In genomic region chr9:127920794-127921193, GRCh38 we compare ENCODE assay signal across 13 cellular contexts. TPM values are rescaled to one million over a fixed set of nuclear protein-coding genes. Genes with fewer than 3 reads are reported as not detected.
DNase-seq lines count a peak whose midpoint lies in the region; ATAC-seq, FAIRE-seq and TF ChIP-seq lines count a peak whose summit lies in the region.
"Had no signal": no experiment of that assay in that cellular context is flagged by ENCODE, and none has a peak within 500 bp of the region (broad histone marks: within the 10 kb centered on the region; RNA-seq: fewer than 3 reads in every experiment).

No MANE protein-coding gene starts in this region.

- H3K9ac ChIP-seq in K562 (ENCODE audit: insufficient read depth in 1 of 2, low read depth in 2 of 2, low read length in 2 of 2) = no peak overlapping the region
- H3K9ac ChIP-seq: parathyroid adenoma had no signal

- no peak for TF ChIP-seq CTCF in A549 (IDR thresholded peaks at IDR 0.05)
- TF ChIP-seq CTCF in CD14-positive monocyte (IDR thresholded peaks at IDR 0.05) = no peak
- TF ChIP-seq CTCF in K562 (IDR thresholded peaks at IDR 0.05 in 2 of 3, conservative IDR thresholded peaks at IDR 0.05 in 1 of 3; ENCODE audit: insufficient read depth in 2 of 3, low read depth in 1 of 3, low read length in 3 of 3) = no peak
- TF ChIP-seq CTCF in esophagus squamous epithelium (IDR thresholded peaks at IDR 0.05) = no peak
- no peak for TF ChIP-seq CTCF in brain microvascular endothelial cell (IDR thresholded peaks at IDR 0.05; ENCODE audit: low read depth, low read length, missing control alignments)

- no peak overlapping the region for H2AFZ ChIP-seq in K562 (ENCODE audit: low read depth, low read length)
- H2AFZ ChIP-seq: parathyroid adenoma had no signal

- no peaks in the 10 kb centered on the region for H3K36me3 ChIP-seq in K562 (ENCODE audit: control insufficient read depth, insufficient read depth, low read length)
- H3K36me3 ChIP-seq in esophagus squamous epithelium = no peaks in the 10 kb centered on the region
- no peaks in the 10 kb centered on the region for H3K36me3 ChIP-seq in brain microvascular endothelial cell (replicated peaks)
- H3K36me3 ChIP-seq: tibial artery had no signal

- ATAC-seq in A549 (no peak), K562 (no peak)

- H3K27ac ChIP-seq in A549 = peak overlapping the region; percentile 79 to 90; a peak in 5 of 6 replicates
- no peak overlapping the region for H3K27ac ChIP-seq in K562 (ENCODE audit: extremely low read depth, low read depth, low read length)
- H3K27ac ChIP-seq in esophagus squamous epithelium = peak overlapping the region in 1 of 4 donors; percentile 82
- no peak overlapping the region for H3K27ac ChIP-seq in brain microvascular endothelial cell
- H3K27ac ChIP-seq: body of pancreas, parathyroid adenoma had no signal

- peaks cover 10% of the 10 kb centered on the region for H3K79me2 ChIP-seq in K562 (ENCODE audit: control insufficient read depth, insufficient read depth, low read length)
- H3K79me2 ChIP-seq: parathyroid adenoma had no signal

- H3K27ac Mint-ChIP-seq in CD14-positive monocyte = peak overlapping the region; percentile 57 to 96 (median 90)
- H3K27ac Mint-ChIP-seq: activated naive CD4-positive, alpha-beta T cell treated with anti-CD3 and anti-CD28 coated beads for 36 hours had no signal

- no TSS peak for BruUV-seq in K562 (replicated peaks; lab: Mats Ljungman, UMichigan)

- peaks cover 34 to 45% (median 40%) of the 10 kb centered on the region in 3 donors for H3K27me3 Mint-ChIP-seq in CD14-positive monocyte (ENCODE audit: low read depth in 3 of 3)

- FAIRE-seq in A549 (lab: Jason Lieb, UNC) (no peak), K562 (lab: Jason Lieb, UNC) (no peak)
- FAIRE-seq: keratinocyte had no signal

- no peaks in the 10 kb centered on the region for H4K20me1 ChIP-seq in K562 (replicated peaks; ENCODE audit: control insufficient read depth, insufficient read depth, low read length)

- TF ChIP-seq POLR2A in A549 (IDR thresholded peaks at IDR 0.05; ENCODE audit: low read length) (no peak), K562 (conservative IDR thresholded peaks at IDR 0.05) (no peak), esophagus squamous epithelium (IDR thresholded peaks at IDR 0.05) (no peak)

- DNase-seq in A549 (ENCODE audit: low read depth in 1 of 2, low spot score in 1 of 2) (no peak), CD14-positive monocyte (ENCODE audit: low spot score) (no peak), K562 (ENCODE audit: extremely low read depth in 1 of 4, low spot score in 3 of 4) (no peak), esophagus squamous epithelium (lab: John Stamatoyannopoulos, UW) (no peak), NCI-H510A treated with DMSO at 0.1 percent for 48 hours (lab: John Stamatoyannopoulos, UW) (no peak), brain microvascular endothelial cell (no peak)
- DNase-seq: cortex of kidney, SIG-M5, tibial artery had no signal

- WGBS in A549 (ENCODE audit: missing lambda C conversion rate) = 87% methylated on average over 7 of the region's 7 CpGs
- 73% methylated on average over 7 of the region's 7 CpGs for WGBS in K562 (ENCODE audit: insufficient coverage, low coverage, missing lambda C conversion rate)
- WGBS in esophagus squamous epithelium, 2 donors = 76 to 85% methylated on average over 4 to 7 of the region's 7 CpGs

- TF ChIP-seq EP300 in A549 (IDR thresholded peaks at IDR 0.05) (no peak), K562 (IDR thresholded peaks at IDR 0.05; ENCODE audit: low read length) (no peak)

- H3K4me3 ChIP-seq in A549 = no peak overlapping the region
- H3K4me3 ChIP-seq in K562 = no peak overlapping the region
- no peak overlapping the region for H3K4me3 ChIP-seq in esophagus squamous epithelium
- H3K4me3 ChIP-seq in brain microvascular endothelial cell (ENCODE audit: low read depth, low read length) = no peak overlapping the region
- H3K4me3 ChIP-seq: body of pancreas, tibial artery had no signal

- intact Hi-C loops in CD14-positive monocyte (cut with micrococcal nuclease) (loop anchor here (5.0 to 10.0 kb wide), 3 partner anchors 38 to 418 kb away; no protein-coding TSS in a partner anchor), K562 (cut with micrococcal nuclease) (loop anchor here (1.0 to 5.0 kb wide), 2 partner anchors 185 to 328 kb away; partner anchors contain the start of gene TOR2A), esophagus squamous epithelium (cut with DNase I) (loop anchor here (5.0 to 10.0 kb wide), 3 partner anchors 133 to 326 kb away; partner anchors contain the start of genes CDK9 and TOR2A)

- peaks cover 0 to 2% (median 0%) of the 10 kb centered on the region in 7 donors for H3K9me3 Mint-ChIP-seq in CD14-positive monocyte
- H3K9me3 Mint-ChIP-seq: activated naive CD4-positive, alpha-beta T cell treated with anti-CD3 and anti-CD28 coated beads for 36 hours had no signal

- in situ Hi-C loops in K562 (cut with MboI) = loop anchor here (10.0 to 25.0 kb wide), 2 partner anchors 706 to 983 kb away; no protein-coding TSS in a partner anchor
- in situ Hi-C loops in brain microvascular endothelial cell (cut with HindIII; ENCODE audit: low pct_ligation_motif_present, low sequenced_read_pairs) = no loop called here

- no peak overlapping the region for H3K4me2 ChIP-seq in A549
- H3K4me2 ChIP-seq in K562 (ENCODE audit: insufficient read depth, low read length) = no peak overlapping the region

- H3K27me3 ChIP-seq in K562 (ENCODE audit: control insufficient read depth in 2 of 2, insufficient read depth in 2 of 2, low read length in 2 of 2) = no peaks in the 10 kb centered on the region
- H3K27me3 ChIP-seq in esophagus squamous epithelium = peaks cover 0 to 17% (median 0%) of the 10 kb centered on the region in 4 donors
- H3K27me3 ChIP-seq in brain microvascular endothelial cell (replicated peaks) = no peaks in the 10 kb centered on the region
- H3K27me3 ChIP-seq: body of pancreas had no signal

- no peaks in the 10 kb centered on the region for H3K9me3 ChIP-seq in A549
- no peaks in the 10 kb centered on the region for H3K9me3 ChIP-seq in K562 (replicated peaks; ENCODE audit: control insufficient read depth, insufficient read depth, low read depth, low read length)
- H3K9me3 ChIP-seq in esophagus squamous epithelium = no peaks in the 10 kb centered on the region
- H3K9me3 ChIP-seq: body of pancreas, tibial artery had no signal

- H3K4me1 ChIP-seq in A549 = peaks cover 64% of the 10 kb centered on the region
- peaks cover 27 to 47% of the 10 kb centered on the region in 2 experiments for H3K4me1 ChIP-seq in K562 (replicated peaks in 1 of 2; ENCODE audit: control insufficient read depth in 2 of 2, insufficient read depth in 2 of 2, low read length in 2 of 2)
- H3K4me1 ChIP-seq in esophagus squamous epithelium = peaks cover 38 to 63% (median 44%) of the 10 kb centered on the region in 3 donors

- H3K4me3 Mint-ChIP-seq in CD14-positive monocyte = no peak overlapping the region

- POLR2A ChIA-PET in A549 (lab: Yijun Ruan, JAX) = interaction anchor here (0.5 kb wide), 1 partner anchor 421 kb away, joined by 3 read pairs; no protein-coding TSS in a partner anchor
- POLR2A ChIA-PET in K562 (lab: Yijun Ruan, JAX) = interaction anchor here (0.6 to 0.7 kb wide), 2 partner anchors 278 to 335 kb away, joined by 3 read pairs; no protein-coding TSS in a partner anchor

- no peaks in the 10 kb centered on the region for H3K9me1 ChIP-seq in K562 (ENCODE audit: control insufficient read depth, insufficient read depth, low read length)

- CTCF ChIA-PET in A549 (lab: Yijun Ruan, JAX) = interaction anchor here (0.5 to 7.0 kb wide), 77 partner anchors 7 to 705 kb away, joined by 3 to 83 read pairs (median 5); partner anchors contain the start of genes AK1, CDK9, DPM2 and PIP5KL1
- CTCF ChIA-PET in K562 (lab: Yijun Ruan, JAX; ENCODE audit: low intra/inter-chr PET ratio) = interaction anchor here (0.6 to 4.3 kb wide), 7 partner anchors 119 to 589 kb away, joined by 3 to 34 read pairs (median 3); partner anchors contain the start of gene TOR2A

- TF ChIP-seq RAD21 in A549 (conservative IDR thresholded peaks at IDR 0.05 in 1 of 2, IDR thresholded peaks at IDR 0.05 in 1 of 2) = no peak
- no peak for TF ChIP-seq RAD21 in K562 (CRISPR knock-in tag; conservative IDR thresholded peaks at IDR 0.05 in 1 of 2, IDR thresholded peaks at IDR 0.05 in 1 of 2)

- peaks cover 52% of the 10 kb centered on the region for H3K4me1 Mint-ChIP-seq in CD14-positive monocyte

- H3K36me3 Mint-ChIP-seq in CD14-positive monocyte = no peaks in the 10 kb centered on the region

RNA-seq across cellular contexts. Expression of gene ST6GALNAC4, which starts 4.0 kb away (rescaled TPM):
- polyA plus RNA-seq in A549 (2011; rRNA removed) (11.0 and 12.5 TPM in 2 replicates), A549 (2017; fragmentation: RNase III; extraction: RNeasy Plus Mini Kit Qiagen cat#74134 plus additional on column Dnase treatment) (18.1 to 25.4 TPM (median 24.8 TPM) in 3 replicates), CD14-positive monocyte (10 to 100 TPM in 1 of 2 donors, 1 to 10 TPM in 1; 8.9 to 10.3 TPM), K562 (2011; rRNA removed) (14.0 and 19.4 TPM in 2 replicates), K562 (2014; fragmentation: Illumina TruSeq; extraction: Trizol) (15.4 and 34.0 TPM in 2 replicates), K562 (2014; fragmentation: Nextera tagmentation; extraction: Ambion mirVana) (1 to 10 TPM; 2.6 to 3.4 TPM), K562 (2014; rRNA removed) (26.0 and 42.6 TPM in 2 replicates)
- 21.5 and 29.4 TPM in 2 replicates for polyA plus RNA-seq in A549 (2012; cell fraction: cytosol; rRNA removed)
- polyA plus RNA-seq in A549 (2012; cell fraction: nucleus; rRNA removed) = 28.7 and 46.1 TPM in 2 replicates
- polyA minus RNA-seq in A549 (2011; rRNA and poly(A)+ RNA removed) = 17.6 and 18.1 TPM in 2 replicates
- total RNA-seq in K562 (2011; cell fraction: chromatin; rRNA removed; ENCODE audit: low replicate concordance) = 24.9 and 89.8 TPM in 2 replicates
- total RNA-seq in K562 (2011; cell fraction: nucleolus; rRNA removed) = 90.4 and 100 TPM in 2 replicates
- total RNA-seq in K562 (2011; cell fraction: nucleoplasm; rRNA removed) = 52.6 and 55.0 TPM in 2 replicates
- total RNA-seq in K562 (2014; rRNA removed) (25.5 and 47.2 TPM in 2 replicates), K562 (2014; rRNA removed; fragmentation: Illumina TruSeq; extraction: Trizol) (2.8 and 6.6 TPM in 2 replicates), K562 (2015; rRNA removed; fragmentation: Illumina TruSeq; extraction: Trizol) (17.2 and 19.0 TPM in 2 replicates), K562 (2021) (43.1 and 47.1 TPM in 2 replicates), esophagus squamous epithelium (10 to 100 TPM; 12.5 to 33.0 (median 23.8) TPM)
- 30.0 and 73.0 TPM in 2 replicates for polyA plus RNA-seq in K562 (2011; cell fraction: cytosol; rRNA removed)
- 34.4 and 63.8 TPM in 2 replicates for polyA plus RNA-seq in K562 (2011; cell fraction: nucleus; rRNA removed)
- polyA plus RNA-seq in K562 (2012) = 26.5 and 52.2 TPM in 2 replicates
- polyA minus RNA-seq in K562 (2011; rRNA and poly(A)+ RNA removed) = 7.5 and 10.6 TPM in 2 replicates
- polyA minus RNA-seq in K562 (2011; cell fraction: cytosol; rRNA and poly(A)+ RNA removed) = 30.9 and 50.2 TPM in 2 replicates
- 24.7 and 25.8 TPM in 2 replicates for polyA minus RNA-seq in K562 (2011; cell fraction: nucleus; rRNA and poly(A)+ RNA removed)

RNA-seq across cellular contexts. Expression of gene PIP5KL1, which starts 9.8 kb away (rescaled TPM):
- polyA plus RNA-seq in A549 (2011; rRNA removed) (1.8 and 2.4 TPM in 2 replicates), A549 (2017; fragmentation: RNase III; extraction: RNeasy Plus Mini Kit Qiagen cat#74134 plus additional on column Dnase treatment) (2.0 to 3.7 TPM (median 2.5 TPM) in 3 replicates), CD14-positive monocyte (under 1 TPM; 0.31 to 0.57 TPM), K562 (2011; rRNA removed) (1.2 and 1.6 TPM in 2 replicates), K562 (2014; fragmentation: Illumina TruSeq; extraction: Trizol) (0.82 and 1.2 TPM in 2 replicates), K562 (2014; fragmentation: Nextera tagmentation; extraction: Ambion mirVana) (under 1 TPM; 0.18 to 0.41 TPM), K562 (2014; rRNA removed) (4.3 and 4.8 TPM in 2 replicates)
- polyA plus RNA-seq in A549 (2012; cell fraction: cytosol; rRNA removed) = 1.4 and 2.2 TPM in 2 replicates
- polyA plus RNA-seq in A549 (2012; cell fraction: nucleus; rRNA removed) = 19.9 and 20.7 TPM in 2 replicates
- polyA minus RNA-seq in A549 (2011; rRNA and poly(A)+ RNA removed) = 0.70 and 2.0 TPM in 2 replicates
- 4.2 and 9.4 TPM in 2 replicates for total RNA-seq in K562 (2011; cell fraction: chromatin; rRNA removed; ENCODE audit: low replicate concordance)
- 7.7 and 10.1 TPM in 2 replicates for total RNA-seq in K562 (2011; cell fraction: nucleolus; rRNA removed)
- 4.3 and 4.5 TPM in 2 replicates for total RNA-seq in K562 (2011; cell fraction: nucleoplasm; rRNA removed)
- total RNA-seq in K562 (2014; rRNA removed) (2.5 and 3.1 TPM in 2 replicates), K562 (2014; rRNA removed; fragmentation: Illumina TruSeq; extraction: Trizol) (0.80 and 1.2 TPM in 2 replicates), K562 (2015; rRNA removed; fragmentation: Illumina TruSeq; extraction: Trizol) (0.58 and 1.3 TPM in 2 replicates), K562 (2021) (3.0 and 3.7 TPM in 2 replicates), esophagus squamous epithelium (1 to 10 TPM in 3 of 4 donors, not detected in 1; 3.1 to 4.6 (median 3.6) TPM)
- 1.8 and 2.2 TPM in 2 replicates for polyA plus RNA-seq in K562 (2011; cell fraction: cytosol; rRNA removed)
- polyA plus RNA-seq in K562 (2011; cell fraction: nucleus; rRNA removed) = 12.7 and 14.3 TPM in 2 replicates
- 1.7 and 5.0 TPM in 2 replicates for polyA plus RNA-seq in K562 (2012)
- 0.75 TPM in 1 of 2 replicates, not detected in the other for polyA minus RNA-seq in K562 (2011; rRNA and poly(A)+ RNA removed)
- 3.0 TPM in 1 of 2 replicates, not detected in the other for polyA minus RNA-seq in K562 (2011; cell fraction: cytosol; rRNA and poly(A)+ RNA removed)
- polyA minus RNA-seq in K562 (2011; cell fraction: nucleus; rRNA and poly(A)+ RNA removed) = 2.6 TPM in 2 replicates

RNA-seq across cellular contexts. Expression of gene DPM2, which starts 16.9 kb away (rescaled TPM):
- polyA plus RNA-seq in A549 (2011; rRNA removed) = 41.9 and 48.8 TPM in 2 replicates
- 63.0 and 76.3 TPM in 2 replicates for polyA plus RNA-seq in A549 (2012; cell fraction: cytosol; rRNA removed)
- 52.4 and 53.7 TPM in 2 replicates for polyA plus RNA-seq in A549 (2012; cell fraction: nucleus; rRNA removed)
- polyA plus RNA-seq in A549 (2017; fragmentation: RNase III; extraction: RNeasy Plus Mini Kit Qiagen cat#74134 plus additional on column Dnase treatment) = 45.9 to 50.1 TPM (median 46.3 TPM) in 3 replicates
- 78.6 and 82.1 TPM in 2 replicates for polyA minus RNA-seq in A549 (2011; rRNA and poly(A)+ RNA removed)
- polyA plus RNA-seq in CD14-positive monocyte = 10 to 100 TPM; 25.4 to 28.7 TPM
- total RNA-seq in K562 (2011; cell fraction: chromatin; rRNA removed; ENCODE audit: low replicate concordance) = 99.6 and 215 TPM in 2 replicates
- total RNA-seq in K562 (2011; cell fraction: nucleolus; rRNA removed) = 168 and 199 TPM in 2 replicates
- total RNA-seq in K562 (2011; cell fraction: nucleoplasm; rRNA removed) = 195 and 215 TPM in 2 replicates
- total RNA-seq in K562 (2014; rRNA removed) = 56.6 and 88.7 TPM in 2 replicates
- 48.1 and 53.8 TPM in 2 replicates for total RNA-seq in K562 (2014; rRNA removed; fragmentation: Illumina TruSeq; extraction: Trizol)
- total RNA-seq in K562 (2015; rRNA removed; fragmentation: Illumina TruSeq; extraction: Trizol) = 71.1 and 73.4 TPM in 2 replicates
- 95.3 and 102 TPM in 2 replicates for total RNA-seq in K562 (2021)
- 93.8 and 101 TPM in 2 replicates for polyA plus RNA-seq in K562 (2011; rRNA removed)
- 131 and 200 TPM in 2 replicates for polyA plus RNA-seq in K562 (2011; cell fraction: cytosol; rRNA removed)
- polyA plus RNA-seq in K562 (2011; cell fraction: nucleus; rRNA removed) = 142 and 205 TPM in 2 replicates
- polyA plus RNA-seq in K562 (2012) = 83.9 and 86.2 TPM in 2 replicates
- 126 and 142 TPM in 2 replicates for polyA plus RNA-seq in K562 (2014; fragmentation: Illumina TruSeq; extraction: Trizol)
- polyA plus RNA-seq in K562 (2014; fragmentation: Nextera tagmentation; extraction: Ambion mirVana) = 10 to 100 TPM; 43.5 to 69.3 TPM
- 104 and 107 TPM in 2 replicates for polyA plus RNA-seq in K562 (2014; rRNA removed)
- 54.4 and 75.4 TPM in 2 replicates for polyA minus RNA-seq in K562 (2011; rRNA and poly(A)+ RNA removed)
- 56.3 and 59.9 TPM in 2 replicates for polyA minus RNA-seq in K562 (2011; cell fraction: cytosol; rRNA and poly(A)+ RNA removed)
- 64.1 and 85.1 TPM in 2 replicates for polyA minus RNA-seq in K562 (2011; cell fraction: nucleus; rRNA and poly(A)+ RNA removed)
- total RNA-seq in esophagus squamous epithelium = 10 to 100 TPM; 12.5 to 18.5 (median 15.7) TPM

RNA-seq across cellular contexts. Expression of gene ST6GALNAC6, which starts 21.4 kb away (rescaled TPM):
- polyA plus RNA-seq in A549 (2011; rRNA removed) (8.2 and 14.7 TPM in 2 replicates), A549 (2017; fragmentation: RNase III; extraction: RNeasy Plus Mini Kit Qiagen cat#74134 plus additional on column Dnase treatment) (15.8 to 25.2 TPM (median 22.0 TPM) in 3 replicates), CD14-positive monocyte (10 to 100 TPM in 1 of 2 donors, 1 to 10 TPM in 1; 8.2 to 12.0 TPM), K562 (2011; rRNA removed) (23.0 and 23.7 TPM in 2 replicates), K562 (2014; fragmentation: Illumina TruSeq; extraction: Trizol) (14.5 and 15.6 TPM in 2 replicates), K562 (2014; fragmentation: Nextera tagmentation; extraction: Ambion mirVana) (under 1 TPM; 0.13 to 0.20 TPM), K562 (2014; rRNA removed) (16.4 and 19.0 TPM in 2 replicates)
- polyA plus RNA-seq in A549 (2012; cell fraction: cytosol; rRNA removed) = 12.7 and 16.0 TPM in 2 replicates
- 36.6 and 37.6 TPM in 2 replicates for polyA plus RNA-seq in A549 (2012; cell fraction: nucleus; rRNA removed)
- 15.6 and 18.6 TPM in 2 replicates for polyA minus RNA-seq in A549 (2011; rRNA and poly(A)+ RNA removed)
- total RNA-seq in K562 (2011; cell fraction: chromatin; rRNA removed; ENCODE audit: low replicate concordance) = 18.9 and 41.8 TPM in 2 replicates
- total RNA-seq in K562 (2011; cell fraction: nucleolus; rRNA removed) = 25.3 and 31.9 TPM in 2 replicates
- total RNA-seq in K562 (2011; cell fraction: nucleoplasm; rRNA removed) = 19.5 and 22.4 TPM in 2 replicates
- total RNA-seq in K562 (2014; rRNA removed) (13.0 and 16.0 TPM in 2 replicates), K562 (2014; rRNA removed; fragmentation: Illumina TruSeq; extraction: Trizol) (6.4 and 8.2 TPM in 2 replicates), K562 (2015; rRNA removed; fragmentation: Illumina TruSeq; extraction: Trizol) (16.8 and 17.0 TPM in 2 replicates), K562 (2021) (17.3 and 18.7 TPM in 2 replicates), esophagus squamous epithelium (10 to 100 TPM; 14.5 to 69.4 (median 26.1) TPM)
- 30.5 and 46.9 TPM in 2 replicates for polyA plus RNA-seq in K562 (2011; cell fraction: cytosol; rRNA removed)
- 51.3 and 78.0 TPM in 2 replicates for polyA plus RNA-seq in K562 (2011; cell fraction: nucleus; rRNA removed)
- 13.2 and 13.7 TPM in 2 replicates for polyA plus RNA-seq in K562 (2012)
- polyA minus RNA-seq in K562 (2011; rRNA and poly(A)+ RNA removed) = 5.5 and 6.3 TPM in 2 replicates
- polyA minus RNA-seq in K562 (2011; cell fraction: cytosol; rRNA and poly(A)+ RNA removed) = 3.5 and 5.2 TPM in 2 replicates
- 10.4 and 11.2 TPM in 2 replicates for polyA minus RNA-seq in K562 (2011; cell fraction: nucleus; rRNA and poly(A)+ RNA removed)

RNA-seq across cellular contexts. Expression of gene AK1, which starts 43.3 kb away (rescaled TPM):
- polyA plus RNA-seq in A549 (2011; rRNA removed) = 30.0 and 33.6 TPM in 2 replicates
- 75.1 and 94.3 TPM in 2 replicates for polyA plus RNA-seq in A549 (2012; cell fraction: cytosol; rRNA removed)
- 47.3 and 77.3 TPM in 2 replicates for polyA plus RNA-seq in A549 (2012; cell fraction: nucleus; rRNA removed)
- polyA plus RNA-seq in A549 (2017; fragmentation: RNase III; extraction: RNeasy Plus Mini Kit Qiagen cat#74134 plus additional on column Dnase treatment) = 31.9 to 38.2 TPM (median 31.9 TPM) in 3 replicates
- polyA minus RNA-seq in A549 (2011; rRNA and poly(A)+ RNA removed) = 14.8 and 18.0 TPM in 2 replicates
- polyA plus RNA-seq in CD14-positive monocyte = not detected
- 1.9 and 7.3 TPM in 2 replicates for total RNA-seq in K562 (2011; cell fraction: chromatin; rRNA removed; ENCODE audit: low replicate concordance)
- total RNA-seq in K562 (2011; cell fraction: nucleolus; rRNA removed) = 7.1 and 11.2 TPM in 2 replicates
- total RNA-seq in K562 (2011; cell fraction: nucleoplasm; rRNA removed) = 3.7 and 5.5 TPM in 2 replicates
- total RNA-seq in K562 (2014; rRNA removed) = 33.2 and 56.5 TPM in 2 replicates
- total RNA-seq in K562 (2014; rRNA removed; fragmentation: Illumina TruSeq; extraction: Trizol) = 15.1 and 22.6 TPM in 2 replicates
- total RNA-seq in K562 (2015; rRNA removed; fragmentation: Illumina TruSeq; extraction: Trizol) = 38.7 and 39.0 TPM in 2 replicates
- total RNA-seq in K562 (2021) = 67.6 and 71.8 TPM in 2 replicates
- polyA plus RNA-seq in K562 (2011; rRNA removed) = 37.2 and 44.6 TPM in 2 replicates
- 48.4 and 109 TPM in 2 replicates for polyA plus RNA-seq in K562 (2011; cell fraction: cytosol; rRNA removed)
- polyA plus RNA-seq in K562 (2011; cell fraction: nucleus; rRNA removed) = 29.2 and 57.2 TPM in 2 replicates
- 69.4 and 83.0 TPM in 2 replicates for polyA plus RNA-seq in K562 (2012)
- polyA plus RNA-seq in K562 (2014; fragmentation: Illumina TruSeq; extraction: Trizol) = 68.8 and 76.7 TPM in 2 replicates
- 10 to 100 TPM; 10.1 to 38.9 TPM for polyA plus RNA-seq in K562 (2014; fragmentation: Nextera tagmentation; extraction: Ambion mirVana)
- 58.1 and 73.2 TPM in 2 replicates for polyA plus RNA-seq in K562 (2014; rRNA removed)
- polyA minus RNA-seq in K562 (2011; rRNA and poly(A)+ RNA removed) = 10.3 and 14.5 TPM in 2 replicates
- 11.4 and 13.5 TPM in 2 replicates for polyA minus RNA-seq in K562 (2011; cell fraction: cytosol; rRNA and poly(A)+ RNA removed)
- 1.2 and 2.1 TPM in 2 replicates for polyA minus RNA-seq in K562 (2011; cell fraction: nucleus; rRNA and poly(A)+ RNA removed)
- 10 to 100 TPM; 11.1 to 36.1 (median 26.8) TPM for total RNA-seq in esophagus squamous epithelium

Comparison
In these comparisons a context has a peak if more than half of its experiments do, and no peak if none do; other contexts are left out.
1. H3K27ac ChIP-seq: peak in A549 (2 of 2); none in K562 (single experiment) and brain microvascular endothelial cell (single experiment).
2. Of the 35 proteins assayed by ChIP-seq in both K562 and A549: peak only in K562: KDM1A; only in A549: none; in both: ZFP36; in neither: 33.